11 cellular contexts compared by ENCODE assay signal in genomic region chr1:190320952-190321351, GRCh38.
DNase-seq lines count a peak whose midpoint lies in the region; ATAC-seq, FAIRE-seq and TF ChIP-seq lines count a peak whose summit lies in the region.
"Had no signal": no experiment of that assay in that cellular context is flagged by ENCODE, and none has a peak within 500 bp of the region (broad histone marks: within the 10 kb centered on the region; RNA-seq: fewer than 3 reads in every experiment).

No MANE protein-coding gene starts in this region.

- H3K27ac Mint-ChIP-seq in naive thymus-derived CD8-positive, alpha-beta T cell = no peak overlapping the region
- H3K27ac Mint-ChIP-seq: activated CD4-positive, alpha-beta T cell treated with anti-CD3 and anti-CD28 coated beads, Interleukin-2, amount 10 ng/mL, durations not matched to agents 24 days and 14 days had no signal

- POLR2A ChIA-PET in naive thymus-derived CD8-positive, alpha-beta T cell (lab: Charles Lee) = no interaction called here

- H3K27me3 ChIP-seq in WERI-Rb-1 (ENCODE audit: insufficient read depth, low read depth, severe bottlenecking) = no peaks in the 10 kb centered on the region

- no peak overlapping the region for H3K4me3 Mint-ChIP-seq in naive thymus-derived CD8-positive, alpha-beta T cell
- H3K4me3 Mint-ChIP-seq: activated CD4-positive, alpha-beta T cell treated with anti-CD3 and anti-CD28 coated beads, Interleukin-2, amount 10 ng/mL, durations not matched to agents 24 days and 14 days had no signal

- peaks cover 0 to 11% (median 3%) of the 10 kb centered on the region in 9 donors for H3K9me3 Mint-ChIP-seq in naive thymus-derived CD8-positive, alpha-beta T cell
- H3K9me3 Mint-ChIP-seq: activated CD4-positive, alpha-beta T cell treated with anti-CD3 and anti-CD28 coated beads, Interleukin-2, amount 10 ng/mL, durations not matched to agents 24 days and 14 days had no signal

- no peaks in the 10 kb centered on the region for H3K36me3 Mint-ChIP-seq in naive thymus-derived CD8-positive, alpha-beta T cell

- H3K36me3 ChIP-seq in WERI-Rb-1 = no peaks in the 10 kb centered on the region

- DNase-seq in D721Med (ENCODE audit: insufficient read length, low spot score) (no peak), NCI-H1417 treated with DMSO at 0.1 percent for 48 hours (lab: John Stamatoyannopoulos, UW) (peak; percentile 7), WERI-Rb-1 (peak; percentile 22), kidney tubule cell (ENCODE audit: low spot score) (peak; percentile 3), NCI-H1930 (lab: John Stamatoyannopoulos, UW) (no peak)
- no peak for DNase-seq in activated CD4-positive, alpha-beta T cell treated with anti-CD3 and anti-CD28 coated beads for 4 hours
- no peak for DNase-seq in naive thymus-derived CD8-positive, alpha-beta T cell
- DNase-seq: activated CD4-positive, alpha-beta T cell treated with anti-CD3 and anti-CD28 coated beads, Interleukin-2, amount 10 ng/mL, durations not matched to agents 24 days and 14 days; left colon had no signal

- H3K4me1 Mint-ChIP-seq in naive thymus-derived CD8-positive, alpha-beta T cell = no peaks in the 10 kb centered on the region
- H3K4me1 Mint-ChIP-seq: activated CD4-positive, alpha-beta T cell treated with anti-CD3 and anti-CD28 coated beads, Interleukin-2, amount 10 ng/mL, durations not matched to agents 24 days and 14 days had no signal

- no peaks in the 10 kb centered on the region for H3K9me3 ChIP-seq in WERI-Rb-1 (ENCODE audit: severe bottlenecking)

- peak; percentile 93 for FAIRE-seq in D721Med (lab: Jason Lieb, UNC)
- FAIRE-seq: colon had no signal

- H3K4me3 ChIP-seq in WERI-Rb-1 (ENCODE audit: low read depth, low read length) = no peak overlapping the region

- H3K27ac ChIP-seq in WERI-Rb-1 = no peak overlapping the region

- no peaks in the 10 kb centered on the region for H3K27me3 Mint-ChIP-seq in naive thymus-derived CD8-positive, alpha-beta T cell
- H3K27me3 Mint-ChIP-seq: activated CD4-positive, alpha-beta T cell treated with anti-CD3 and anti-CD28 coated beads, Interleukin-2, amount 10 ng/mL, durations not matched to agents 24 days and 14 days had no signal

- peak; percentile 67 for TF ChIP-seq CTCF in D721Med (IDR thresholded peaks at IDR 0.05; ENCODE audit: insufficient read depth, missing control alignments)
- TF ChIP-seq CTCF in WERI-Rb-1 (IDR thresholded peaks at IDR 0.05; ENCODE audit: low read depth, low read length) = 0 out of 2 replicates have a peak, but pooled peaks have one; percentile 6

- no peak for ATAC-seq in GM18907 (IDR thresholded peaks at IDR 0.05; ENCODE audit: unreplicated experiment)
- no peak for ATAC-seq in naive thymus-derived CD8-positive, alpha-beta T cell
- ATAC-seq: left colon had no signal

Comparison
In these comparisons a context has a peak if more than half of its experiments do, and no peak if none do; other contexts are left out.
1. DNase-seq: peak in NCI-H1417 treated with DMSO at 0.1 percent for 48 hours (single experiment), WERI-Rb-1 (single experiment) and kidney tubule cell (single experiment); none in D721Med (single experiment), activated CD4-positive, alpha-beta T cell treated with anti-CD3 and anti-CD28 coated beads for 4 hours (0 of 2), naive thymus-derived CD8-positive, alpha-beta T cell (0 of 10) and NCI-H1930 (0 of 2).